ENCODE assay signal across 1 cellular context in the genomic region with DNA sequence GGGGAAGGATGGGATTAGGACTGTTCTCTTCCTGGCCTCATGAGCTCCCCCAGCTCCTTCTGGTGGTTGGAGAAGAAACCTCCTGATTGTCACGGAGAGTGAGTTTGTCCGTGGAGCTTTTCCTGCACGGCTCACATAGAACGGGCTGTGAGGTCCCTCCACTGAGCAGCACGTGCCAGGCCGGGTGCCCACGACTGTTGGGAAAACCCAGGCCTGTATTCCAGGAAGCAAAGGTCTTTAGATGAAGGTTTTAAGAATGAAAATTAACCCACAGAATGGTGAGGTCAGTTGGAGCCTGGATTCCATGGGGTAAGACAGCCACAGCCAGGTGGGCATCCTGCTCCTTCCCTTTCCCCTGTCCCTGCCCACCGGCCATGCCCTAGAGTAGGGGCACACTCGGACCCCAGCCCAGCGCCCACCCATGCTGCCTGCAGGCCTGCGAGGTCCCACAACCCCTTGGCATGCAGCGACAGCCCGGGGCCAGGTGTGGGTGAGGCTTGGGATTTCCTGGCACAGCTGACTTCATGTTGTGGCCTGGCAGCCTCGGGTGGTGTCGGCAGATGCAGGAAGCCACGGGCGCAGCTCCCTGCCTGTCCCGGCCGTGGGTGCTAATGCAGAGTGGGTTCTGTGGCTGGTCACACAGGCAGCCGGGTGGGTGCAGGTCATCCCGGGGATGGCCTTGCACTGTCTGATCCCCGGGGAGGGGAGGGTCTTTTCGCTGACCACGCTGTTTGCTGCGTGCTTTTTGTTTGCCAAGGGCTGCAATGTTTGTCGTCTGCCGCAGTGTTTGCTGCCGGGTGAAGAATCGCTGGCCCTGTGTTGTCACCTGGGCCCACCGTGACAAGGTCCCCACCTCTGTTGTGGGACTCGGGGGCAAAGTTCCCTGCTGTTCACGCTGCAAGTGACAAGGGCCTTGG.
A peak's percentile ranks its signal among the peaks of the same experiment; 100 is the strongest.
TF ChIP-seq lines count a peak whose summit lies in the region.
"Not testable (repeated sequence)": the region's sequence is repeated elsewhere in the genome, so short reads cannot be mapped to it uniquely, and the experiment has no call there.

No MANE protein-coding gene starts in this region.

TF ChIP-seq in HepG2, 621 proteins besides CTCF, POLR2A, EP300 and RAD21 (continued from another document and continues in another):
- TF ChIP-seq TFE3 (CRISPR knock-in tag; IDR thresholded peaks at IDR 0.05) (peak; percentile 98), HIC2 (CRISPR knock-in tag; IDR thresholded peaks at IDR 0.05; ENCODE audit: low read depth) (peak; percentile 83), MEIS2 (CRISPR knock-in tag; IDR thresholded peaks at IDR 0.05) (peak; percentile 99), FOSL2 (CRISPR knock-in tag; IDR thresholded peaks at IDR 0.05) (peak; percentile 89), ZSCAN21 (CRISPR knock-in tag; IDR thresholded peaks at IDR 0.05; ENCODE audit: borderline replicate concordance) (peak; percentile 86), HNRNPL (IDR thresholded peaks at IDR 0.05; ENCODE audit: low read depth, low read length) (peak; percentile 93), DPF2 (CRISPR knock-in tag; IDR thresholded peaks at IDR 0.05; ENCODE audit: borderline replicate concordance, low read depth) (peak; percentile 64; the same call in 1 of the 2 replicates), TOE1 (CRISPR knock-in tag; IDR thresholded peaks at IDR 0.05) (0 out of 2 replicates have a peak, but pooled peaks have one; percentile 51), PPARG (CRISPR knock-in tag; conservative IDR thresholded peaks at IDR 0.05) (peak; percentile 72; the same call in 1 of the 2 replicates), ZBTB2 (CRISPR knock-in tag; IDR thresholded peaks at IDR 0.05; ENCODE audit: low read depth) (0 out of 2 replicates have a peak, but pooled peaks have one; percentile 53), CBX5 (CRISPR knock-in tag; IDR thresholded peaks at IDR 0.05; ENCODE audit: borderline replicate concordance) (peak; percentile 87), CAMTA2 (CRISPR knock-in tag; IDR thresholded peaks at IDR 0.05; ENCODE audit: borderline replicate concordance) (peak; percentile 16; the same call in 1 of the 2 replicates), ZSCAN25 (CRISPR knock-in tag; IDR thresholded peaks at IDR 0.05) (peak; percentile 81), HMG20B (CRISPR knock-in tag; conservative IDR thresholded peaks at IDR 0.05) (peak; percentile 87), CBFB (CRISPR knock-in tag; IDR thresholded peaks at IDR 0.05) (peak; percentile 97), KDM2A (CRISPR knock-in tag; IDR thresholded peaks at IDR 0.05; ENCODE audit: borderline replicate concordance, low read depth) (peak; percentile 77), AFF4 (CRISPR knock-in tag; IDR thresholded peaks at IDR 0.05) (peak; percentile 99), RBFOX2 (IDR thresholded peaks at IDR 0.05; ENCODE audit: low read depth, low read length) (peak; percentile 72), ZNF317 (CRISPR knock-in tag; IDR thresholded peaks at IDR 0.05) (peak; percentile 62; the same call in 1 of the 2 replicates), ZMYM2 (CRISPR knock-in tag; IDR thresholded peaks at IDR 0.05) (peak; percentile 93; the same call in 1 of the 2 replicates), ETV6 (CRISPR knock-in tag; conservative IDR thresholded peaks at IDR 0.05) (peak; percentile 66; the same call in 1 of the 2 replicates), ZFP36L1 (CRISPR knock-in tag; IDR thresholded peaks at IDR 0.05) (0 out of 2 replicates have a peak, but pooled peaks have one; percentile 85), REPIN1 (CRISPR knock-in tag; IDR thresholded peaks at IDR 0.05; ENCODE audit: borderline replicate concordance, low read depth) (peak; percentile 83; the same call in 1 of the 2 replicates), ZNF253 (CRISPR knock-in tag; IDR thresholded peaks at IDR 0.05; ENCODE audit: borderline replicate concordance) (peak; percentile 64; the same call in 1 of the 2 replicates), BHLHE40 (IDR thresholded peaks at IDR 0.05; ENCODE audit: low read length) (peak; percentile 78), THAP11 (CRISPR knock-in tag; IDR thresholded peaks at IDR 0.05) (peak; percentile 75), NCOA2 (CRISPR knock-in tag; IDR thresholded peaks at IDR 0.05) (peak; percentile 99), TCF12 (CRISPR knock-in tag; IDR thresholded peaks at IDR 0.05) (peak; percentile 99), ZNF264 (CRISPR knock-in tag; IDR thresholded peaks at IDR 0.05) (peak; percentile 83; the same call in 1 of the 2 replicates), SMAD9 (CRISPR knock-in tag; IDR thresholded peaks at IDR 0.05) (peak; percentile 79; the same call in 1 of the 2 replicates), ZNF12 (CRISPR knock-in tag; IDR thresholded peaks at IDR 0.05) (peak; percentile 57; the same call in 1 of the 2 replicates), MAZ (CRISPR knock-in tag; IDR thresholded peaks at IDR 0.05; ENCODE audit: low read depth) (peak; percentile 90)
- TF ChIP-seq, protein P1, sequence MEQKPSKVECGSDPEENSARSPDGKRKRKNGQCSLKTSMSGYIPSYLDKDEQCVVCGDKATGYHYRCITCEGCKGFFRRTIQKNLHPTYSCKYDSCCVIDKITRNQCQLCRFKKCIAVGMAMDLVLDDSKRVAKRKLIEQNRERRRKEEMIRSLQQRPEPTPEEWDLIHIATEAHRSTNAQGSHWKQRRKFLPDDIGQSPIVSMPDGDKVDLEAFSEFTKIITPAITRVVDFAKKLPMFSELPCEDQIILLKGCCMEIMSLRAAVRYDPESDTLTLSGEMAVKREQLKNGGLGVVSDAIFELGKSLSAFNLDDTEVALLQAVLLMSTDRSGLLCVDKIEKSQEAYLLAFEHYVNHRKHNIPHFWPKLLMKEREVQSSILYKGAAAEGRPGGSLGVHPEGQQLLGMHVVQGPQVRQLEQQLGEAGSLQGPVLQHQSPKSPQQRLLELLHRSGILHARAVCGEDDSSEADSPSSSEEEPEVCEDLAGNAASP (CRISPR knock-in tag; IDR thresholded peaks at IDR 0.05; ENCODE audit: borderline replicate concordance), result peak; percentile 93; the same call in 1 of the 2 replicates
- TF ChIP-seq, protein P2, sequence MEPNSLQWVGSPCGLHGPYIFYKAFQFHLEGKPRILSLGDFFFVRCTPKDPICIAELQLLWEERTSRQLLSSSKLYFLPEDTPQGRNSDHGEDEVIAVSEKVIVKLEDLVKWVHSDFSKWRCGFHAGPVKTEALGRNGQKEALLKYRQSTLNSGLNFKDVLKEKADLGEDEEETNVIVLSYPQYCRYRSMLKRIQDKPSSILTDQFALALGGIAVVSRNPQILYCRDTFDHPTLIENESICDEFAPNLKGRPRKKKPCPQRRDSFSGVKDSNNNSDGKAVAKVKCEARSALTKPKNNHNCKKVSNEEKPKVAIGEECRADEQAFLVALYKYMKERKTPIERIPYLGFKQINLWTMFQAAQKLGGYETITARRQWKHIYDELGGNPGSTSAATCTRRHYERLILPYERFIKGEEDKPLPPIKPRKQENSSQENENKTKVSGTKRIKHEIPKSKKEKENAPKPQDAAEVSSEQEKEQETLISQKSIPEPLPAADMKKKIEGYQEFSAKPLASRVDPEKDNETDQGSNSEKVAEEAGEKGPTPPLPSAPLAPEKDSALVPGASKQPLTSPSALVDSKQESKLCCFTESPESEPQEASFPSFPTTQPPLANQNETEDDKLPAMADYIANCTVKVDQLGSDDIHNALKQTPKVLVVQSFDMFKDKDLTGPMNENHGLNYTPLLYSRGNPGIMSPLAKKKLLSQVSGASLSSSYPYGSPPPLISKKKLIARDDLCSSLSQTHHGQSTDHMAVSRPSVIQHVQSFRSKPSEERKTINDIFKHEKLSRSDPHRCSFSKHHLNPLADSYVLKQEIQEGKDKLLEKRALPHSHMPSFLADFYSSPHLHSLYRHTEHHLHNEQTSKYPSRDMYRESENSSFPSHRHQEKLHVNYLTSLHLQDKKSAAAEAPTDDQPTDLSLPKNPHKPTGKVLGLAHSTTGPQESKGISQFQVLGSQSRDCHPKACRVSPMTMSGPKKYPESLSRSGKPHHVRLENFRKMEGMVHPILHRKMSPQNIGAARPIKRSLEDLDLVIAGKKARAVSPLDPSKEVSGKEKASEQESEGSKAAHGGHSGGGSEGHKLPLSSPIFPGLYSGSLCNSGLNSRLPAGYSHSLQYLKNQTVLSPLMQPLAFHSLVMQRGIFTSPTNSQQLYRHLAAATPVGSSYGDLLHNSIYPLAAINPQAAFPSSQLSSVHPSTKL (CRISPR knock-in tag; IDR thresholded peaks at IDR 0.05), result peak; percentile 92
- TF ChIP-seq, protein P3, sequence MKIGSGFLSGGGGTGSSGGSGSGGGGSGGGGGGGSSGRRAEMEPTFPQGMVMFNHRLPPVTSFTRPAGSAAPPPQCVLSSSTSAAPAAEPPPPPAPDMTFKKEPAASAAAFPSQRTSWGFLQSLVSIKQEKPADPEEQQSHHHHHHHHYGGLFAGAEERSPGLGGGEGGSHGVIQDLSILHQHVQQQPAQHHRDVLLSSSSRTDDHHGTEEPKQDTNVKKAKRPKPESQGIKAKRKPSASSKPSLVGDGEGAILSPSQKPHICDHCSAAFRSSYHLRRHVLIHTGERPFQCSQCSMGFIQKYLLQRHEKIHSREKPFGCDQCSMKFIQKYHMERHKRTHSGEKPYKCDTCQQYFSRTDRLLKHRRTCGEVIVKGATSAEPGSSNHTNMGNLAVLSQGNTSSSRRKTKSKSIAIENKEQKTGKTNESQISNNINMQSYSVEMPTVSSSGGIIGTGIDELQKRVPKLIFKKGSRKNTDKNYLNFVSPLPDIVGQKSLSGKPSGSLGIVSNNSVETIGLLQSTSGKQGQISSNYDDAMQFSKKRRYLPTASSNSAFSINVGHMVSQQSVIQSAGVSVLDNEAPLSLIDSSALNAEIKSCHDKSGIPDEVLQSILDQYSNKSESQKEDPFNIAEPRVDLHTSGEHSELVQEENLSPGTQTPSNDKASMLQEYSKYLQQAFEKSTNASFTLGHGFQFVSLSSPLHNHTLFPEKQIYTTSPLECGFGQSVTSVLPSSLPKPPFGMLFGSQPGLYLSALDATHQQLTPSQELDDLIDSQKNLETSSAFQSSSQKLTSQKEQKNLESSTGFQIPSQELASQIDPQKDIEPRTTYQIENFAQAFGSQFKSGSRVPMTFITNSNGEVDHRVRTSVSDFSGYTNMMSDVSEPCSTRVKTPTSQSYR (CRISPR knock-in tag; IDR thresholded peaks at IDR 0.05; ENCODE audit: borderline replicate concordance), result peak; percentile 79
- TF ChIP-seq, protein P4, sequence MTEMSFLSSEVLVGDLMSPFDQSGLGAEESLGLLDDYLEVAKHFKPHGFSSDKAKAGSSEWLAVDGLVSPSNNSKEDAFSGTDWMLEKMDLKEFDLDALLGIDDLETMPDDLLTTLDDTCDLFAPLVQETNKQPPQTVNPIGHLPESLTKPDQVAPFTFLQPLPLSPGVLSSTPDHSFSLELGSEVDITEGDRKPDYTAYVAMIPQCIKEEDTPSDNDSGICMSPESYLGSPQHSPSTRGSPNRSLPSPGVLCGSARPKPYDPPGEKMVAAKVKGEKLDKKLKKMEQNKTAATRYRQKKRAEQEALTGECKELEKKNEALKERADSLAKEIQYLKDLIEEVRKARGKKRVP (CRISPR knock-in tag; IDR thresholded peaks at IDR 0.05), result peak in 1 of 2 experiments; percentile 64; a peak in 2 of 4 replicates
- not testable (repeated sequence) for TF ChIP-seq TCF12 (IDR thresholded peaks at IDR 0.05); MAZ (IDR thresholded peaks at IDR 0.05; ENCODE audit: borderline replicate concordance, low read depth, low read length)
